ENCODE assay signal across 8 cellular contexts in genomic region chr12:94150483-94151225, GRCh38.
DNase-seq lines count a peak whose midpoint lies in the region; ATAC-seq, FAIRE-seq and TF ChIP-seq lines count a peak whose summit lies in the region.

No MANE protein-coding gene starts in this region.

- ATAC-seq in HG02970 (IDR thresholded peaks at IDR 0.05; ENCODE audit: low FRiP score, unreplicated experiment) (no peak), GM21825 (IDR thresholded peaks at IDR 0.05; ENCODE audit: unreplicated experiment) (no peak)

- peak overlapping the region; percentile 10 for H3K27ac ChIP-seq in layer of hippocampus (ENCODE audit: low read depth, low read length)

- peak; percentile 25; the same call in 1 of the 2 replicates for TF ChIP-seq CTCF in GM12874 (IDR thresholded peaks at IDR 0.05; ENCODE audit: insufficient read depth, low read depth, low read length)

- FAIRE-seq in H54 (lab: Jason Lieb, UNC) = no peak

- peaks cover 7% of the 10 kb centered on the region for H3K27me3 ChIP-seq in layer of hippocampus (ENCODE audit: control insufficient read depth, insufficient read depth, low read length)

- DNase-seq in NCI-H345 treated with DMSO at 0.1 percent for 48 hours (lab: John Stamatoyannopoulos, UW; ENCODE audit: unreplicated experiment) (peak; percentile 52), H54 (ENCODE audit: insufficient read length, low spot score) (no peak)
- peak; percentile 44 for DNase-seq in activated naive CD4-positive, alpha-beta T cell treated with anti-CD3 and anti-CD28 coated beads, Interleukin-2, amount 50 U/mL, for 16 hours
- peak; percentile 11 to 36 for DNase-seq in stimulated activated CD8-positive, alpha-beta memory T cell treated with anti-CD3 and anti-CD28 coated beads, Interleukin-7, amount 100 ng/mL, for 48 hours (ENCODE audit: extremely low read depth in 1 of 2, low read depth in 1 of 2)

- TF ChIP-seq POLR2A in H54 (IDR thresholded peaks at IDR 0.05; ENCODE audit: low read depth, low read length) = no peak
